ENCODE assay signal across 8 cellular contexts in genomic region chr2:84302513-84303412, GRCh38.
A peak's percentile ranks its signal among the peaks of the same experiment; 100 is the strongest.
DNase-seq lines count a peak whose midpoint lies in the region; ATAC-seq and TF ChIP-seq lines count a peak whose summit lies in the region.

No MANE protein-coding gene starts in this region.

- ATAC-seq in GM19043 (IDR thresholded peaks at IDR 0.05; ENCODE audit: low read depth, unreplicated experiment) (peak; percentile 94), HG03095 (IDR thresholded peaks at IDR 0.05; ENCODE audit: unreplicated experiment) (peak; percentile 92)

- POLR2A ChIA-PET in activated CD4-positive, alpha-beta memory T cell treated with anti-CD3 and anti-CD28 coated beads for 36 hours (lab: Charles Lee) = no interaction called here

- no peak overlapping the region for H3K27ac Mint-ChIP-seq in activated CD4-positive, alpha-beta memory T cell treated with anti-CD3 and anti-CD28 coated beads for 36 hours

- H3K4me3 ChIP-seq in fibroblast of pulmonary artery (replicated peaks; ENCODE audit: low read depth, low read length) = no peak overlapping the region

- H3K4me1 Mint-ChIP-seq in activated CD4-positive, alpha-beta memory T cell treated with anti-CD3 and anti-CD28 coated beads for 36 hours (ENCODE audit: low read depth) = no peaks in the 10 kb centered on the region

- CTCF ChIA-PET in activated CD4-positive, alpha-beta memory T cell treated with anti-CD3 and anti-CD28 coated beads for 36 hours (lab: Charles Lee) = interaction anchor here (0.6 to 3.8 kb wide), 10 partner anchors 9 to 286 kb away, joined by 3 to 39 read pairs (median 4); no protein-coding TSS in a partner anchor

- no peak overlapping the region for H3K4me3 Mint-ChIP-seq in activated CD4-positive, alpha-beta memory T cell treated with anti-CD3 and anti-CD28 coated beads for 36 hours

- intact Hi-C loops in activated CD4-positive, alpha-beta memory T cell treated with anti-CD3 and anti-CD28 coated beads for 36 hours (cut with micrococcal nuclease) = loop anchor here (2.0 kb wide), 1 partner anchor 280 kb away; no protein-coding TSS in a partner anchor

- H3K9me3 Mint-ChIP-seq in activated CD4-positive, alpha-beta memory T cell treated with anti-CD3 and anti-CD28 coated beads for 36 hours = peaks cover 14% of the 10 kb centered on the region

- DNase-seq in DMS114 treated with DMSO at 0.1 percent for 48 hours (lab: John Stamatoyannopoulos, UW; ENCODE audit: unreplicated experiment) = peak; percentile 38
- DNase-seq in NCI-H2227 treated with DMSO at 0.1 percent for 48 hours (lab: John Stamatoyannopoulos, UW) = peak; percentile 53
- DNase-seq in activated CD4-positive, alpha-beta memory T cell treated with anti-CD3 and anti-CD28 coated beads for 36 hours = peak; percentile 49
- DNase-seq in fibroblast of pulmonary artery (ENCODE audit: low read depth) = peak; percentile 57
- peak in 35 of 56 donors; percentile 1 to 64 (median 11) for DNase-seq in nucleus accumbens (lab: John Stamatoyannopoulos, UW)
- DNase-seq in NCI-H774 (lab: John Stamatoyannopoulos, UW) = no peak

- H3K27me3 Mint-ChIP-seq in activated CD4-positive, alpha-beta memory T cell treated with anti-CD3 and anti-CD28 coated beads for 36 hours = peaks cover 5% of the 10 kb centered on the region

- peak; percentile 95 for TF ChIP-seq CTCF in fibroblast of pulmonary artery (IDR thresholded peaks at IDR 0.05; ENCODE audit: low read length, missing control alignments)

- no peaks in the 10 kb centered on the region for H3K36me3 Mint-ChIP-seq in activated CD4-positive, alpha-beta memory T cell treated with anti-CD3 and anti-CD28 coated beads for 36 hours
